10 cellular contexts compared by ENCODE assay signal in the genomic region with DNA sequence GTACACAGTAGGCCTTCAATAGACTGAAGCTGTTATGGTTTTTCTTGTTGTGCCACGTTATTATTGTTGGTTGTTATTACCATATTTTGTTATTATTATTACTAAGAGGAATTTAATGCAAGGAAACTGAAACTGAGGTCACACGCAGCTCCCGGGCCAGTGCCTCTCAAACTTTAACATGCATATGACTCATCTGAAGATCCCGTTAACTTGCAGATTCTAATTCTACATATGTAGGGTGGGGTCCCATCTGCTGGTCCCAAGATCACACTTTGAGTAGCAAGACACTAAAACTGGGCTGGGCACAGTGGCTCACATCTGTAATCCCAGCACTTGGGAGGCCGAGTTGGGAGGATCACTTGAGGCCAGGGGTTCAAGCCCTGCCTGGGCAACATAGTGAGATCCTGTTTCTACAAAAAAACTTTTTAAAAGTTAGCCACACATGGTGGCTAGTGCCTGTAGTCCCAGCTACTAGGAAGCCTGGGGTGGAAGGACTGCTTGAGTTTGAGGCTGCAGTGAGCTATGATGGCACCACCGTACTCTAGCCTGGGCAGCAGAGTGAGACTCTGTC. TPM values are rescaled to one million over a fixed set of nuclear protein-coding genes. Genes with fewer than 3 reads are reported as not detected.
DNase-seq lines count a peak whose midpoint lies in the region; ATAC-seq, FAIRE-seq and TF ChIP-seq lines count a peak whose summit lies in the region.
"Had no signal": no experiment of that assay in that cellular context is flagged by ENCODE, and none has a peak within 500 bp of the region (broad histone marks: within the 10 kb centered on the region; RNA-seq: fewer than 3 reads in every experiment).

No MANE protein-coding gene starts in this region.

- no peaks in the 10 kb centered on the region for H3K27me3 ChIP-seq in mesenchymal stem cell (ENCODE audit: control insufficient read depth in 1 of 2, insufficient read depth in 1 of 2, low read length in 2 of 2)
- H3K27me3 ChIP-seq: adrenal gland had no signal

- in situ Hi-C loops in GM13977 (cut with MboI; ENCODE audit: low pct_unique_long_range_greater_than_20kb, low sequenced_read_pairs, unreplicated experiment), result loop anchor here (25.0 kb wide), 1 partner anchor 302 kb away; no protein-coding TSS in a partner anchor

- H2BK15ac ChIP-seq in mesenchymal stem cell (ENCODE audit: low read depth, poor library complexity, severe bottlenecking), result no peak overlapping the region

- H4K91ac ChIP-seq in mesenchymal stem cell (ENCODE audit: low read length), result no peak overlapping the region

- no peaks in the 10 kb centered on the region for H3K4me1 ChIP-seq in mesenchymal stem cell (ENCODE audit: control insufficient read depth, insufficient read depth, low read depth, low read length)
- H3K4me1 ChIP-seq: adrenal gland had no signal

- 66% methylated on average over 5 of the region's 6 CpGs for WGBS in mesenchymal stem cell

- H3K27ac ChIP-seq in mesenchymal stem cell (ENCODE audit: low read length, poor library complexity, severe bottlenecking), result peak overlapping the region; percentile 58

- no peaks in the 10 kb centered on the region for H3K9me3 ChIP-seq in mesenchymal stem cell (ENCODE audit: control insufficient read depth, low read length)
- H3K9me3 ChIP-seq: adrenal gland had no signal

- H3K4me3 ChIP-seq in mesenchymal stem cell (ENCODE audit: insufficient read depth in 1 of 2, low read depth in 1 of 2, low read length in 2 of 2), result peak overlapping the region in 1 of 2 experiments; percentile 53
- H3K4me3 ChIP-seq: adrenal gland had no signal

- H3K36me3 ChIP-seq in mesenchymal stem cell (ENCODE audit: control insufficient read depth in 1 of 2, insufficient read depth in 2 of 2, low read depth in 1 of 2, low read length in 2 of 2), result no peaks in the 10 kb centered on the region
- H3K36me3 ChIP-seq: adrenal gland had no signal

- no peaks in the 10 kb centered on the region for H3K9me3 Mint-ChIP-seq in activated naive CD4-positive, alpha-beta T cell treated with anti-CD3 and anti-CD28 coated beads, Interleukin-2, amount 50 U/mL, for 72 hours

- no peak for TF ChIP-seq POLR2A in H54 (IDR thresholded peaks at IDR 0.05; ENCODE audit: low read depth, low read length)

- H2AK5ac ChIP-seq in mesenchymal stem cell (ENCODE audit: low read length, severe bottlenecking), result peak overlapping the region; percentile 41

- DNase-seq in GM13977 (ENCODE audit: low spot score) (peak; percentile 53), H54 (ENCODE audit: insufficient read length, low spot score) (peak; percentile 17), MV-4-11 (lab: John Stamatoyannopoulos, UW) (peak; percentile 70), mesenchymal stem cell (no peak), COR-L47 (lab: John Stamatoyannopoulos, UW) (no peak), NCI-H69 (lab: John Stamatoyannopoulos, UW) (no peak)
- DNase-seq in activated CD4-positive, alpha-beta T cell treated with anti-CD3 and anti-CD28 coated beads, Interleukin-2, amount 50 U/mL, for 4 hours, result no peak
- DNase-seq in activated naive CD4-positive, alpha-beta T cell treated with anti-CD3 and anti-CD28 coated beads, Interleukin-2, amount 50 U/mL, for 72 hours (ENCODE audit: low spot score in 2 of 2), result no peak

- H2BK12ac ChIP-seq in mesenchymal stem cell (ENCODE audit: low read length in 2 of 2), result no peak overlapping the region

- no peak overlapping the region for H2AFZ ChIP-seq in mesenchymal stem cell (ENCODE audit: low read depth, low read length)

- H3K18ac ChIP-seq in mesenchymal stem cell (ENCODE audit: low read depth in 1 of 2, low read length in 2 of 2), result no peak overlapping the region

- no peak for FAIRE-seq in H54 (lab: Jason Lieb, UNC)

- TF ChIP-seq CTCF in GM13977 (IDR thresholded peaks at IDR 0.05; ENCODE audit: extremely low read depth, insufficient read depth, missing control alignments), result no peak

- H3K36me3 Mint-ChIP-seq in activated naive CD4-positive, alpha-beta T cell treated with anti-CD3 and anti-CD28 coated beads, Interleukin-2, amount 50 U/mL, for 72 hours, result no peaks in the 10 kb centered on the region

- no peak overlapping the region for H3K4ac ChIP-seq in mesenchymal stem cell (ENCODE audit: low read depth in 1 of 2, low read length in 2 of 2)

- peak overlapping the region; percentile 67 for H3K9ac ChIP-seq in mesenchymal stem cell (ENCODE audit: low read length)

- no peak overlapping the region for H2BK120ac ChIP-seq in mesenchymal stem cell (ENCODE audit: low read depth, low read length)

- H3K4me2 ChIP-seq in mesenchymal stem cell (ENCODE audit: low read length, poor library complexity, severe bottlenecking), result no peak overlapping the region

- no peak overlapping the region for H4K8ac ChIP-seq in mesenchymal stem cell (ENCODE audit: low read length)

- H3K23ac ChIP-seq in mesenchymal stem cell (ENCODE audit: low read length in 2 of 2), result no peak overlapping the region

- ATAC-seq in activated naive CD4-positive, alpha-beta T cell treated with anti-CD3 and anti-CD28 coated beads, Interleukin-2, amount 50 U/mL, for 72 hours, result no peak

- no peak overlapping the region for H3K27ac Mint-ChIP-seq in activated naive CD4-positive, alpha-beta T cell treated with anti-CD3 and anti-CD28 coated beads, Interleukin-2, amount 50 U/mL, for 72 hours

- H3K79me1 ChIP-seq in mesenchymal stem cell (replicated peaks; ENCODE audit: low read length, poor library complexity, severe bottlenecking), result no peaks in the 10 kb centered on the region

- H2BK5ac ChIP-seq in mesenchymal stem cell (ENCODE audit: low read depth, low read length, poor library complexity, severe bottlenecking), result peak overlapping the region; percentile 35

- H3K14ac ChIP-seq in mesenchymal stem cell (ENCODE audit: low read length in 2 of 2), result no peak overlapping the region

RNA-seq across cellular contexts. Expression of a gene that starts 0.9 kb away (rescaled TPM):
- not detected for polyA plus RNA-seq in mesenchymal stem cell (2013, experiment 1 of 2)
- polyA plus RNA-seq in mesenchymal stem cell (2013, experiment 2 of 2), result not detected
- not detected for total RNA-seq in activated naive CD4-positive, alpha-beta T cell treated with anti-CD3 and anti-CD28 coated beads, Interleukin-2, amount 50 U/mL, for 72 hours

RNA-seq across cellular contexts. Expression of a gene that starts 5.7 kb away (rescaled TPM):
- polyA plus RNA-seq in mesenchymal stem cell (2013, experiment 1 of 2), result not detected
- not detected for polyA plus RNA-seq in mesenchymal stem cell (2013, experiment 2 of 2)
- not detected for total RNA-seq in activated naive CD4-positive, alpha-beta T cell treated with anti-CD3 and anti-CD28 coated beads, Interleukin-2, amount 50 U/mL, for 72 hours
- total RNA-seq: adrenal gland, urinary bladder had no signal
- polyA plus RNA-seq: adrenal gland, urinary bladder had no signal

RNA-seq across cellular contexts. Expression of a gene that starts 41.1 kb away (rescaled TPM):
- not detected for polyA plus RNA-seq in mesenchymal stem cell (2013, experiment 1 of 2)
- polyA plus RNA-seq in mesenchymal stem cell (2013, experiment 2 of 2), result not detected
- not detected for total RNA-seq in activated naive CD4-positive, alpha-beta T cell treated with anti-CD3 and anti-CD28 coated beads, Interleukin-2, amount 50 U/mL, for 72 hours
- total RNA-seq: urinary bladder had no signal

RNA-seq across cellular contexts. Expression of a gene that starts 57.7 kb away (rescaled TPM):
- not detected for polyA plus RNA-seq in mesenchymal stem cell (2013, experiment 1 of 2)
- polyA plus RNA-seq in mesenchymal stem cell (2013, experiment 2 of 2), result not detected
- total RNA-seq in activated naive CD4-positive, alpha-beta T cell treated with anti-CD3 and anti-CD28 coated beads, Interleukin-2, amount 50 U/mL, for 72 hours, result not detected
- total RNA-seq: adrenal gland, urinary bladder had no signal
- polyA plus RNA-seq: adrenal gland, urinary bladder had no signal

Comparison
In these comparisons a context has a peak if more than half of its experiments do, and no peak if none do; other contexts are left out.
1. DNase-seq: peak in GM13977 (single experiment), H54 (single experiment) and MV-4-11 (single experiment); none in mesenchymal stem cell (single experiment), activated CD4-positive, alpha-beta T cell treated with anti-CD3 and anti-CD28 coated beads, Interleukin-2, amount 50 U/mL, for 4 hours (0 of 2), COR-L47 (single experiment), NCI-H69 (single experiment) and activated naive CD4-positive, alpha-beta T cell treated with anti-CD3 and anti-CD28 coated beads, Interleukin-2, amount 50 U/mL, for 72 hours (0 of 2).